8 cellular contexts compared by ENCODE assay signal in the genomic region with DNA sequence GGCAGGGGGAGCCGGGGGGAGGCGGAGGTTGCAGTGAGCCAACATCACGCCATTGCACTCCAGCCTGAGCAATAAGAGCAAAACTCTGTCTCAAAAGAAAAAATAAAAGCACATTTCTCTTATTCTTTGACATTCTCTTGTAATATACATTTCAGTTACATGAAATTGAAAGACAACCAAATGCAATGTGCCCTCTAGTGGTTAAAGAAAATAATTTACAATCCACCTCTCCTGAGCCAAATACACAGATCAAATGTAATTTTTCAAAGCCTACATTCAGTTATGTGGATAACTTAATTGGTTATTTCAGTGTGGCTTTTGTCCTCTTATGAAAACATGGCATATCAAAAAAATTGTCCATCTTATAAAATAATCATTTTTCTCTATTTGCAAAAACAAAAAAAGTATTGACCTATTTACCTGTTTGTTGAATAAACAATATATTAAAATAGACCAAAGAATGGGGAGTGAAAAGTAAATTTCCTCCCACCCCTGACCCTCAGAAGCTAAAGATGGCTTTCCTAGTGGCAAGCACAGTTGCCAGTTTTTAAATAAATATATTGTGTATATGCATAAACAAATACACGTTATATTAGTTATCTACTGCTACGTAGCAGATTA. TPM values are rescaled to one million over a fixed set of nuclear protein-coding genes. Genes with fewer than 3 reads are reported as not detected.
DNase-seq lines count a peak whose midpoint lies in the region; TF ChIP-seq lines count a peak whose summit lies in the region.

No MANE protein-coding gene starts in this region.

- no peak overlapping the region for H3K4me2 ChIP-seq in parathyroid adenoma (ENCODE audit: low read length)

- H3K27me3 ChIP-seq in parathyroid adenoma (ENCODE audit: control insufficient read depth, insufficient read depth, low read length), result no peaks in the 10 kb centered on the region

- TF ChIP-seq CTCF in fibroblast of mammary gland (conservative IDR thresholded peaks at IDR 0.05; ENCODE audit: control insufficient read depth, insufficient read depth, low read depth, low read length) (peak; percentile 58), parathyroid adenoma (IDR thresholded peaks at IDR 0.05) (peak; percentile 81)

- H3K4me1 ChIP-seq in parathyroid adenoma, result no peaks in the 10 kb centered on the region

- H3K9ac ChIP-seq in parathyroid adenoma, result no peak overlapping the region

- no peaks in the 10 kb centered on the region for H3K9me3 ChIP-seq in parathyroid adenoma (ENCODE audit: control insufficient read depth, low read length)

- DNase-seq in NCI-H1436 (lab: John Stamatoyannopoulos, UW), result peak; percentile 62
- DNase-seq in NCI-H1436 treated with DMSO at 0.1 percent for 48 hours (lab: John Stamatoyannopoulos, UW), result no peak
- DNase-seq in KG1 (lab: John Stamatoyannopoulos, UW), result peak; percentile 29
- peak; percentile 67 for DNase-seq in SK-MEL-5 (ENCODE audit: low read depth, low spot score)
- peak; percentile 61 for DNase-seq in fibroblast of mammary gland (ENCODE audit: low read depth)
- no peak for DNase-seq in OCI-M2 (lab: John Stamatoyannopoulos, UW; ENCODE audit: unreplicated experiment)
- no peak for DNase-seq in GM19240 (ENCODE audit: insufficient read length, low spot score)

- H3K27ac ChIP-seq in parathyroid adenoma, result no peak overlapping the region

- H3K36me3 ChIP-seq in parathyroid adenoma (ENCODE audit: control insufficient read depth, insufficient read depth, low read length), result no peaks in the 10 kb centered on the region

- in situ Hi-C loops in SK-MEL-5 (cut with HindIII; ENCODE audit: low pct_unique_long_range_greater_than_20kb, low sequenced_read_pairs), result no loop called here

- H3K4me3 ChIP-seq in fibroblast of mammary gland (ENCODE audit: control insufficient read depth, low read depth, low read length) (no peak overlapping the region), parathyroid adenoma (ENCODE audit: low read depth, low read length) (no peak overlapping the region)

- H3K79me2 ChIP-seq in parathyroid adenoma, result no peaks in the 10 kb centered on the region

- H2AFZ ChIP-seq in parathyroid adenoma, result no peak overlapping the region

RNA-seq across cellular contexts. Expression of a gene that starts 14.2 kb away (rescaled TPM):
- 116 and 120 TPM in 2 replicates for total RNA-seq in SK-MEL-5 (2014; rRNA removed; shearing (Covaris generic))
- 45.6 and 66.1 TPM in 2 replicates for polyA plus RNA-seq in SK-MEL-5 (2015; cell fraction: cytosol; rRNA removed)
- polyA plus RNA-seq in SK-MEL-5 (2015; cell fraction: nucleus; rRNA removed), result 318 and 341 TPM in 2 replicates

RNA-seq across cellular contexts. Expression of a gene that starts 23.7 kb away (rescaled TPM):
- total RNA-seq in SK-MEL-5 (2014; rRNA removed; shearing (Covaris generic)), result 0.05 and 0.08 TPM in 2 replicates
- 0.54 and 1.2 TPM in 2 replicates for polyA plus RNA-seq in SK-MEL-5 (2015; cell fraction: cytosol; rRNA removed)
- polyA plus RNA-seq in SK-MEL-5 (2015; cell fraction: nucleus; rRNA removed), result 0.24 and 0.97 TPM in 2 replicates

Comparison
In these comparisons a context has a peak if more than half of its experiments do, and no peak if none do; other contexts are left out.
1. DNase-seq: peak in NCI-H1436 (single experiment), KG1 (single experiment), SK-MEL-5 (single experiment) and fibroblast of mammary gland (single experiment); none in NCI-H1436 treated with DMSO at 0.1 percent for 48 hours (single experiment), OCI-M2 (single experiment) and GM19240 (single experiment).